Comparison of ENCODE assay signal across 8 cellular contexts in the genomic region with DNA sequence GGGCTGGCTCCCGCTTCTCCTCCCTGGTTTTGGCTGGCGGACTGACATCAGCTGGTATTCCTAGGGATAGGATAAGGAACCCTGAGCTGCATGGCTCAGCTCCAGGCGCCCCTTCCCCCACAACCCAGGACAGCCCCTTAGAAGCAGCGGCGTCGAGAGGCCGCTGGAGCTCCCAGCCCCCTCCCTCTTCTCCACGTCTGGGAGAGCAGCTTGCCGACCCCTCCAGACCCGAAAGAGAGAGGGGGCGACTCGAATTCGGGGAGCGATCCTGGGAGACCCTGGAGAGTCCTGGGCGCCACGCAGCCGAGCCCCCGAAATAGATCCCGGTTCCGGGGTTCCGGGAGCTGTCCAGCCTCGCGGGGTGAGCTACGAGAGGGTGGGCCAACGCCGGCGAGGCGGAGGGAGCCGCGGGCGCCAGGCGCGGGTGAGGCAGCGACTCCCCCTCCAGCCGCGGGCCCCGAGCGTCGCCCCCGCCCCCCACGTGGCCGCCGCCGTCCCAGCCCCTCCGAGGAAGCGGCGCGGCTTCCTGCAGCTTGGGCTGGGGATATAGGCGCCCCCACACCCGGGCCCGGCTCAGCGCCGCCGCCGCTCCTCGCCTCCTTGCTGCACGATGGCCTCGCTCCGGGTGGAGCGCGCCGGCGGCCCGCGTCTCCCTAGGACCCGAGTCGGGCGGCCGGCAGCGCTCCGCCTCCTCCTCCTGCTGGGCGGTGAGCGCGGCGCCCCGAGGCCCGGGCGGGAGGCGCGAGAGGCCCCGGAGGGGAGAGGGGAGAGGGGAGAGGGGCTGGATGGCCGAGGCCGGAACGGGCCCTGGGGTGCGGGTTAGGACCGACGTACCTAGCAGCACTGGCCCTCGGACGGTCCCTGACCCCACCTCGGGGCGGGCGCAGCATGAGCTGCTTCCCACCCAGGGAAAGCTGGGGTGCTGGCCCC. TPM values are rescaled to one million over a fixed set of nuclear protein-coding genes. Genes with fewer than 3 reads are reported as not detected.
DNase-seq lines count a peak whose midpoint lies in the region; ATAC-seq and TF ChIP-seq lines count a peak whose summit lies in the region.

A gene with protein sequence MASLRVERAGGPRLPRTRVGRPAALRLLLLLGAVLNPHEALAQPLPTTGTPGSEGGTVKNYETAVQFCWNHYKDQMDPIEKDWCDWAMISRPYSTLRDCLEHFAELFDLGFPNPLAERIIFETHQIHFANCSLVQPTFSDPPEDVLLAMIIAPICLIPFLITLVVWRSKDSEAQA (plus strand): TSS at position 576 of the 930 bp plus-strand sequence. CDS start 35 bp downstream, at position 611.

- WGBS in gastroesophageal sphincter (ENCODE audit: low coverage in 1 of 2), 2 donors, result no CpG with 5 or more reads among the region's 92 CpGs

- H3K36me3 ChIP-seq in gastroesophageal sphincter, result no peaks in the 10 kb centered on the region

- peak in 1 of 2 donors; percentile 5 for TF ChIP-seq POLR2A in gastroesophageal sphincter (IDR thresholded peaks at IDR 0.05)

- no peaks in the 10 kb centered on the region for H3K9me3 ChIP-seq in gastroesophageal sphincter

- ATAC-seq in activated CD4-positive, CD25-positive, alpha-beta regulatory T cell treated with anti-CD3 and anti-CD28 coated beads, Interleukin-2, amount 50 U/mL, for 24 hours, result peak; percentile 19 to 37
- ATAC-seq in gastroesophageal sphincter (peak; percentile 54), omental fat pad (ENCODE audit: low FRiP score) (peak; percentile 53), GM21529 (IDR thresholded peaks at IDR 0.05; ENCODE audit: unreplicated experiment) (no peak), GM21528 (IDR thresholded peaks at IDR 0.05; ENCODE audit: low FRiP score, unreplicated experiment) (no peak)

- no peak for TF ChIP-seq EP300 in gastroesophageal sphincter (IDR thresholded peaks at IDR 0.05)

- peak within 1 kb of the TSS; percentile 61; the same call in 1 of the 2 replicates for H3K27ac ChIP-seq in VCaP
- H3K27ac ChIP-seq in gastroesophageal sphincter, result peak within 1 kb of the TSS in 3 of 4 donors; percentile 67 to 79 (median 70)

- H3K4me3 ChIP-seq in gastroesophageal sphincter, result peak within 1 kb of the TSS; percentile 33 to 69

- TF ChIP-seq CTCF in VCaP (conservative IDR thresholded peaks at IDR 0.05), result 0 out of 2 replicates have a peak, but pooled peaks have one; percentile 16
- TF ChIP-seq CTCF in gastroesophageal sphincter (IDR thresholded peaks at IDR 0.05), result peak in 1 of 4 experiments; percentile 28
- TF ChIP-seq CTCF in omental fat pad (IDR thresholded peaks at IDR 0.05), result no peak

- DNase-seq in activated CD4-positive, CD25-positive, alpha-beta regulatory T cell treated with anti-CD3 and anti-CD28 coated beads, Interleukin-2, amount 50 U/mL, for 72 hours, result no peak
- DNase-seq in omental fat pad (ENCODE audit: low spot score), result peak; percentile 22
- no peak for DNase-seq in 8988T

- H3K4me1 ChIP-seq in gastroesophageal sphincter, result peaks cover 0 to 37% (median 10%) of the 10 kb centered on the region in 3 donors

- H3K27me3 ChIP-seq in gastroesophageal sphincter, result peaks cover 34% of the 10 kb centered on the region

RNA-seq across cellular contexts. Expression of the gene that starts here (rescaled TPM):
- total RNA-seq in gastroesophageal sphincter (10 to 100 TPM in 3 of 4 donors, 1 to 10 TPM in 1; 4.0 to 27.4 (median 21.5) TPM), omental fat pad (10 to 100 TPM; 51.3 to 90.6 (median 68.1) TPM)

Comparison
In these comparisons a context has a peak if more than half of its experiments do, and no peak if none do; other contexts are left out.
1. ATAC-seq: peak in activated CD4-positive, CD25-positive, alpha-beta regulatory T cell treated with anti-CD3 and anti-CD28 coated beads, Interleukin-2, amount 50 U/mL, for 24 hours (2 of 2), gastroesophageal sphincter (single experiment) and omental fat pad (single experiment); none in GM21529 (single experiment) and GM21528 (single experiment).